Comparison of ENCODE assay signal across 1 cellular context in the genomic region with DNA sequence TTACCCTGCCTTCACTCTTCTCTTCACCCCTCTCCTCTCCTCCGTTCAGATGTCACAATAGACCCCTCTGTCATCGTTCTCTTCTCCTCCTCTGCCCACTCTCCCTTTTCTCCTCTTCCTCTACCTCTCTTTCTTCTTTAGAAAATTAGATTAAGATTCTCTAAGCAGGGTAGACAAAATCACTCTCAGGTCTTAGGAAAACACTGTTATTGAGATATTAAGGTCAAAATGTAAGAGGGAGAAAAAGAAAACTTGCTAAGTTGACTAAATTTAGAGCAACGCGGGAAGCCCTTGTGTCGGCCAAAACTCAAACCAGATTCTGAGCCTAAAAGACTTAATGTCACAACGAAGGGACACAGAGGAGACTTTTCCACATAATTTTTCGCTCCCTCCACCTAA.
TF ChIP-seq lines count a peak whose summit lies in the region.

No MANE protein-coding gene starts in this region.

TF ChIP-seq in H1, 55 proteins besides CTCF, POLR2A, EP300 and RAD21:
- TF ChIP-seq, protein P1, sequence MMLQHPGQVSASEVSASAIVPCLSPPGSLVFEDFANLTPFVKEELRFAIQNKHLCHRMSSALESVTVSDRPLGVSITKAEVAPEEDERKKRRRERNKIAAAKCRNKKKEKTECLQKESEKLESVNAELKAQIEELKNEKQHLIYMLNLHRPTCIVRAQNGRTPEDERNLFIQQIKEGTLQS (IDR thresholded peaks at IDR 0.05; ENCODE audit: insufficient read depth, low read depth, low read length): no peak
- TF ChIP-seq EZH2 (IDR thresholded peaks at IDR 0.05; ENCODE audit: low read depth, low read length, severe bottlenecking) (no peak), SP4 (IDR thresholded peaks at IDR 0.05; ENCODE audit: low read length) (no peak), BRCA1 (IDR thresholded peaks at IDR 0.05; ENCODE audit: low read depth, low read length) (no peak), GTF2F1 (IDR thresholded peaks at IDR 0.05; ENCODE audit: borderline replicate concordance, low read depth, low read length) (no peak), ASH2L (IDR thresholded peaks at IDR 0.05; ENCODE audit: low read length) (no peak), RXRA (IDR thresholded peaks at IDR 0.05; ENCODE audit: insufficient read depth, low read depth, low read length) (no peak), EGR1 (IDR thresholded peaks at IDR 0.05; ENCODE audit: borderline replicate concordance, low read depth, low read length) (no peak), HDAC6 (IDR thresholded peaks at IDR 0.05; ENCODE audit: low read depth, low read length) (no peak), NRF1 (IDR thresholded peaks at IDR 0.05; ENCODE audit: low read depth, low read length) (no peak), NANOG (IDR thresholded peaks at IDR 0.05; ENCODE audit: insufficient read depth, low read depth, low read length, poor library complexity, severe bottlenecking) (no peak)
